8 cellular contexts compared by ENCODE assay signal in genomic region chr14:69152181-69152943, GRCh38.
DNase-seq lines count a peak whose midpoint lies in the region; ATAC-seq and TF ChIP-seq lines count a peak whose summit lies in the region.

No MANE protein-coding gene starts in this region.

- no peak for TF ChIP-seq CTCF in brain microvascular endothelial cell (IDR thresholded peaks at IDR 0.05; ENCODE audit: low read depth, low read length, missing control alignments)

- ATAC-seq in HG03460 (IDR thresholded peaks at IDR 0.05; ENCODE audit: unreplicated experiment) (peak; percentile 1), GM21528 (IDR thresholded peaks at IDR 0.05; ENCODE audit: low FRiP score, unreplicated experiment) (no peak)

- H3K27me3 ChIP-seq in brain microvascular endothelial cell (replicated peaks), result no peaks in the 10 kb centered on the region

- DNase-seq in NCI-H82 (lab: John Stamatoyannopoulos, UW) (peak; percentile 67), NCI-H82 treated with DMSO at 0.1 percent for 48 hours (lab: John Stamatoyannopoulos, UW; ENCODE audit: unreplicated experiment) (no peak), T-helper 1 cell (peak; percentile 23 to 62 (median 47)), brain microvascular endothelial cell (no peak), iPS-NIHi11 (ENCODE audit: low spot score) (peak; percentile 61)
- peak in 2 of 3 donors; percentile 18 to 25 for DNase-seq in stimulated activated CD4-positive, alpha-beta T cell treated with anti-CD3 and anti-CD28 coated beads, Interleukin-12 subunit alpha, Interleukin-12 subunit beta, amount 100 ng/mL, for 48 hours (ENCODE audit: low read depth in 2 of 3, low spot score in 1 of 3)

- peak overlapping the region; percentile 26 for H3K27ac ChIP-seq in brain microvascular endothelial cell

- peaks cover 7% of the 10 kb centered on the region for H3K36me3 ChIP-seq in brain microvascular endothelial cell (replicated peaks)

- in situ Hi-C loops in brain microvascular endothelial cell (cut with HindIII; ENCODE audit: low pct_ligation_motif_present, low sequenced_read_pairs), result no loop called here

- peak overlapping the region; percentile 86 for H3K4me3 ChIP-seq in brain microvascular endothelial cell (ENCODE audit: low read depth, low read length)

Comparison
In these comparisons a context has a peak if more than half of its experiments do, and no peak if none do; other contexts are left out.
1. DNase-seq: peak in NCI-H82 (single experiment), T-helper 1 cell (5 of 5), iPS-NIHi11 (single experiment) and stimulated activated CD4-positive, alpha-beta T cell treated with anti-CD3 and anti-CD28 coated beads, Interleukin-12 subunit alpha, Interleukin-12 subunit beta, amount 100 ng/mL, for 48 hours (2 of 3); none in NCI-H82 treated with DMSO at 0.1 percent for 48 hours (single experiment) and brain microvascular endothelial cell (single experiment).